10 cellular contexts compared by ENCODE assay signal in genomic region chr15:90095521-90095959, GRCh38. TPM values are rescaled to one million over a fixed set of nuclear protein-coding genes. Genes with fewer than 3 reads are reported as not detected.
DNase-seq lines count a peak whose midpoint lies in the region; ATAC-seq, FAIRE-seq and TF ChIP-seq lines count a peak whose summit lies in the region.
"Had no signal": no experiment of that assay in that cellular context is flagged by ENCODE, and none has a peak within 500 bp of the region (broad histone marks: within the 10 kb centered on the region; RNA-seq: fewer than 3 reads in every experiment).

No MANE protein-coding gene starts in this region.

- TF ChIP-seq EP300 in GM12878 (IDR thresholded peaks at IDR 0.05; ENCODE audit: borderline replicate concordance in 1 of 2, control insufficient read depth in 1 of 2, low read depth in 2 of 2, low read length in 2 of 2) = peak; percentile 27 to 35; a peak in 1 of 4 replicates

- H3K27ac Mint-ChIP-seq in nephron = peak overlapping the region in 2 of 3 experiments; percentile 29 to 88

- TF ChIP-seq RAD21 in GM12878 (IDR thresholded peaks at IDR 0.05; ENCODE audit: insufficient read depth, low read depth, low read length) = no peak

- TF ChIP-seq POLR2A in GM12891 (IDR thresholded peaks at IDR 0.05; ENCODE audit: low read depth, low read length) (no peak), GM12878 (IDR thresholded peaks at IDR 0.05; ENCODE audit: low read depth, low read length) (no peak)

- no TSS peak for BruUV-seq in GM12878 (replicated peaks; lab: Mats Ljungman, UMichigan)

- no peaks in the 10 kb centered on the region for H3K27me3 Mint-ChIP-seq in nephron (ENCODE audit: low read depth)

- peak overlapping the region; percentile 46 for H3K27ac ChIP-seq in GM12878 (ENCODE audit: control insufficient read depth, insufficient read depth)

- no peak overlapping the region for H3K4me3 ChIP-seq in GM12878

- H3K4me3 Mint-ChIP-seq in nephron = no peak overlapping the region

- no peaks in the 10 kb centered on the region for H3K9me3 Mint-ChIP-seq in nephron

- H4K20me1 ChIP-seq in GM12878 (ENCODE audit: control insufficient read depth, insufficient read depth) = no peaks in the 10 kb centered on the region

- 4% methylated on average over 3 of the region's 3 CpGs for WGBS in GM12878 (ENCODE audit: insufficient coverage, insufficient replicate concordance, low lambda C conversion rate, missing lambda C conversion rate)

- no peak for TF ChIP-seq CTCF in GM12878 (IDR thresholded peaks at IDR 0.05 in 2 of 3, conservative IDR thresholded peaks at IDR 0.05 in 1 of 3; ENCODE audit: control insufficient read depth in 2 of 3, extremely low read depth in 1 of 3, insufficient read depth in 1 of 3, low read depth in 3 of 3, low read length in 3 of 3)
- TF ChIP-seq CTCF in nephron (IDR thresholded peaks at IDR 0.05; ENCODE audit: unreplicated experiment in 3 of 3) = no peak

- H3K27me3 ChIP-seq in GM12878 (replicated peaks in 1 of 2; ENCODE audit: control insufficient read depth in 2 of 2, insufficient read depth in 2 of 2, low read length in 1 of 2) = no peaks in the 10 kb centered on the region

- H3K36me3 Mint-ChIP-seq in nephron (ENCODE audit: low read depth) = peaks cover 22% of the 10 kb centered on the region

- CTCF ChIA-PET in GM12878 (lab: Yijun Ruan, JAX) = no interaction called here

- SMC1A ChIA-PET in GM12878 (lab: Charles Lee; ENCODE audit: uncharacterized antibody, unreplicated experiment) = no interaction called here

- POLR2A ChIA-PET in GM12878 (lab: Charles Lee) = interaction anchor here (0.6 kb wide), 1 partner anchor 117 kb away, joined by 6 read pairs; no protein-coding TSS in a partner anchor

- RAD21 ChIA-PET in GM12878 (lab: Charles Lee; ENCODE audit: unreplicated experiment) = interaction anchor here (0.6 to 0.8 kb wide), 3 partner anchors 13 to 46 kb away, joined by 3 to 4 read pairs (median 3); no protein-coding TSS in a partner anchor

- H3K79me2 ChIP-seq in GM12878 (ENCODE audit: control insufficient read depth, insufficient read depth, low read length) = peaks cover 50% of the 10 kb centered on the region

- H3K9ac ChIP-seq in GM12878 (ENCODE audit: control insufficient read depth, insufficient read depth, low read length) = peak overlapping the region; percentile 35

- H3K4me2 ChIP-seq in GM12878 (ENCODE audit: control insufficient read depth, insufficient read depth) = peak overlapping the region; percentile 85

- no peak overlapping the region; the same call in 1 of the 2 replicates for H2AFZ ChIP-seq in GM12878 (ENCODE audit: control insufficient read depth, low read depth, low read length)

- intact Hi-C loops in GM12878 (cut with micrococcal nuclease; ENCODE audit: unreplicated experiment) = loop anchor here (5.0 kb wide), 3 partner anchors 58 to 137 kb away; partner anchors contain the start of genes CIB1, GDPGP1 and ZNF710

- in situ Hi-C loops in GM12878 (cut with MboI) = loop anchor here (10.0 kb wide), 1 partner anchor 341 kb away; the partner anchor contains the start of gene MESP1

- H3K4me1 ChIP-seq in GM12878 (ENCODE audit: control insufficient read depth, insufficient read depth, low read length) = peaks cover 47% of the 10 kb centered on the region

- no peaks in the 10 kb centered on the region for H3K9me3 ChIP-seq in GM12878 (replicated peaks; ENCODE audit: control insufficient read depth, insufficient read depth, low read length)

- H3K36me3 ChIP-seq in GM12878 (ENCODE audit: control insufficient read depth in 2 of 2, insufficient read depth in 2 of 2, low read length in 1 of 2) = no peaks in the 10 kb centered on the region; a peak in 1 of 4 replicates

- peak; percentile 50 for ATAC-seq in GM12878
- no peak for ATAC-seq in HG03025 (IDR thresholded peaks at IDR 0.05; ENCODE audit: low FRiP score, unreplicated experiment)
- ATAC-seq in HG02870 (IDR thresholded peaks at IDR 0.05; ENCODE audit: unreplicated experiment) = no peak

- no peak for DNase-seq in GM12891 (ENCODE audit: insufficient read length, low spot score)
- peak; percentile 28 for DNase-seq in NCI-H1417 treated with DMSO at 0.1 percent for 48 hours (lab: John Stamatoyannopoulos, UW)
- no peak for DNase-seq in GM12878 (ENCODE audit: low read depth, low spot score)
- no peak for DNase-seq in DMS79 treated with DMSO at 0.1 percent for 48 hours (lab: John Stamatoyannopoulos, UW)
- no peak for DNase-seq in H4 (ENCODE audit: low spot score)
- DNase-seq: dermis blood vessel endothelial cell; stimulated activated naive CD4-positive, alpha-beta T cell had no signal

- FAIRE-seq in GM12891 (lab: Jason Lieb, UNC) (no peak), GM12878 (lab: Jason Lieb, UNC) (no peak)

- H3K4me1 Mint-ChIP-seq in nephron = peaks cover 60% of the 10 kb centered on the region

TF ChIP-seq in GM12891, 5 proteins besides CTCF, POLR2A, EP300 and RAD21:
- no peak for TF ChIP-seq POLR2AphosphoS5 (IDR thresholded peaks at IDR 0.05; ENCODE audit: low read depth, low read length)
- TF ChIP-seq SPI1 (IDR thresholded peaks at IDR 0.05; ENCODE audit: low read depth, low read length) = peak; percentile 11; the same call in 1 of the 2 replicates

TF ChIP-seq in GM12878, 131 proteins besides CTCF, POLR2A, EP300 and RAD21 (continues in another document):
- TF ChIP-seq ZNF24 (IDR thresholded peaks at IDR 0.05) = no peak
- no peak for TF ChIP-seq NRF1 (conservative IDR thresholded peaks at IDR 0.05; ENCODE audit: low read depth, low read length)
- TF ChIP-seq CEBPZ (IDR thresholded peaks at IDR 0.05; ENCODE audit: low read depth, low read length) = no peak
- TF ChIP-seq REST (IDR thresholded peaks at IDR 0.05; ENCODE audit: low read depth, low read length) = no peak

RNA-seq across cellular contexts. Expression of gene IDH2, which starts 6.7 kb away (rescaled TPM):
- polyA plus RNA-seq in GM12891 (2012; ENCODE audit: low read depth, missing spikeins) = 111 TPM
- total RNA-seq in GM12878 (2013; cell fraction: nucleolus; rRNA removed) = 49.5 and 49.8 TPM in 2 replicates
- total RNA-seq in GM12878 (2014; rRNA removed) (272 and 292 TPM in 2 replicates), GM12878 (2014; rRNA removed; fragmentation: Illumina TruSeq; extraction: Trizol) (164 and 165 TPM in 2 replicates), GM12878 (2021) (271 and 294 TPM in 2 replicates)
- polyA plus RNA-seq in GM12878 (2011; ENCODE audit: low read depth) = 58.3 TPM
- polyA plus RNA-seq in GM12878 (2011; rRNA removed) (130 and 247 TPM in 2 replicates), GM12878 (2014; fragmentation: Illumina TruSeq; extraction: Trizol) (143 and 238 TPM in 2 replicates), GM12878 (2014; fragmentation: Nextera tagmentation; extraction: Ambion mirVana) (10 to 100 TPM in 1 of 2 experiments, 1 to 10 TPM in 1; 2.3 to 15.4 TPM), GM12878 (2014; rRNA removed) (225 and 254 TPM in 2 replicates), GM12878 (2016; fragmentation: Nextera tagmentation; extraction: Ambion mirVana) (100 to 1,000 TPM; 318 to 358 TPM)
- 206 and 263 TPM in 2 replicates for polyA plus RNA-seq in GM12878 (2011; cell fraction: cytosol; rRNA removed)
- 176 and 184 TPM in 2 replicates for polyA plus RNA-seq in GM12878 (2011; cell fraction: nucleus; rRNA removed)
- polyA plus RNA-seq in GM12878 (2012) = 143 and 156 TPM in 2 replicates
- 164 and 240 TPM in 2 replicates for polyA minus RNA-seq in GM12878 (2011; rRNA and poly(A)+ RNA removed)
- polyA minus RNA-seq in GM12878 (2011; cell fraction: cytosol; rRNA and poly(A)+ RNA removed) = 90.0 and 92.1 TPM in 2 replicates
- 22.4 and 26.4 TPM in 2 replicates for polyA minus RNA-seq in GM12878 (2011; cell fraction: nucleus; rRNA and poly(A)+ RNA removed)
- 43.2 and 48.5 TPM in 2 replicates for total RNA-seq in H4 (2014; rRNA removed; shearing (Covaris generic))
